In genomic region chr17:10197362-10197720, GRCh38 we compare ENCODE assay signal across 10 cellular contexts. TPM values are rescaled to one million over a fixed set of nuclear protein-coding genes. Genes with fewer than 3 reads are reported as not detected.
DNase-seq lines count a peak whose midpoint lies in the region; ATAC-seq and TF ChIP-seq lines count a peak whose summit lies in the region.
"Had no signal": no experiment of that assay in that cellular context is flagged by ENCODE, and none has a peak within 500 bp of the region (broad histone marks: within the 10 kb centered on the region; RNA-seq: fewer than 3 reads in every experiment).

No MANE protein-coding gene starts in this region.

- no peak for ATAC-seq in GM21576 (IDR thresholded peaks at IDR 0.05; ENCODE audit: unreplicated experiment)

- no peak overlapping the region for H3K27ac ChIP-seq in muscle layer of duodenum (ENCODE audit: low read length)
- no peak overlapping the region for H3K27ac ChIP-seq in thymus (ENCODE audit: low read depth)

- DNase-seq in Jurkat, Clone E6-1 (ENCODE audit: low read depth, low spot score): no peak
- no peak for DNase-seq in fibroblast of pulmonary artery (ENCODE audit: low read depth)
- DNase-seq in foreskin melanocyte: no peak
- no peak for DNase-seq in stimulated activated CD4-positive, alpha-beta T cell treated with anti-CD3 and anti-CD28 coated beads, Interleukin-1b, Interleukin-23, amount 100 ng/mL, for 48 hours
- DNase-seq in DMS153 (lab: John Stamatoyannopoulos, UW): no peak
- DNase-seq: erythroblast, NCI-H1105 treated with DMSO at 0.1 percent for 48 hours had no signal

- peaks cover 6 to 14% of the 10 kb centered on the region in 2 donors for H3K9me3 ChIP-seq in muscle layer of duodenum (ENCODE audit: control insufficient read depth in 1 of 2, low read length in 2 of 2)
- H3K9me3 ChIP-seq in thymus (ENCODE audit: control insufficient read depth): peaks cover 1% of the 10 kb centered on the region

- WGBS in thymus: 77% methylated on average over 11 of the region's 11 CpGs

- TF ChIP-seq CTCF in fibroblast of pulmonary artery (IDR thresholded peaks at IDR 0.05; ENCODE audit: low read length, missing control alignments): no peak

- H3K4me1 ChIP-seq in muscle layer of duodenum (ENCODE audit: control insufficient read depth in 1 of 2, insufficient read depth in 2 of 2, low read length in 2 of 2) (peaks cover 4 to 10% of the 10 kb centered on the region in 2 donors), thymus (ENCODE audit: control insufficient read depth, insufficient read depth, low read length) (peaks cover 22% of the 10 kb centered on the region)

- H3K27me3 ChIP-seq in muscle layer of duodenum (ENCODE audit: low read depth, low read length) (no peaks in the 10 kb centered on the region), thymus (ENCODE audit: control insufficient read depth, insufficient read depth) (no peaks in the 10 kb centered on the region)

- H3K36me3 ChIP-seq in muscle layer of duodenum (ENCODE audit: control insufficient read depth in 1 of 2, insufficient read depth in 2 of 2, low read length in 2 of 2) (no peaks in the 10 kb centered on the region), thymus (ENCODE audit: control insufficient read depth, insufficient read depth) (no peaks in the 10 kb centered on the region)

- peak overlapping the region; percentile 80 for H3K4me3 ChIP-seq in Jurkat, Clone E6-1 (ENCODE audit: low read length)
- H3K4me3 ChIP-seq in fibroblast of pulmonary artery (replicated peaks; ENCODE audit: low read depth, low read length): peak overlapping the region; percentile 52
- peak overlapping the region; percentile 28 to 81 for H3K4me3 ChIP-seq in muscle layer of duodenum (ENCODE audit: low read depth in 1 of 2, low read length in 2 of 2)
- peak overlapping the region; percentile 82 for H3K4me3 ChIP-seq in thymus (ENCODE audit: low read length)

RNA-seq across cellular contexts. Expression of gene GAS7, which starts 1.1 kb away (rescaled TPM):
- polyA plus RNA-seq in Jurkat, Clone E6-1 (2012; ENCODE audit: insufficient read depth, insufficient read length): 27.5 TPM
- 4.3 TPM for polyA plus RNA-seq in thymus
